Comparison of ENCODE assay signal across 8 cellular contexts in genomic region chr2:208040199-208041171, GRCh38. TPM values are rescaled to one million over a fixed set of nuclear protein-coding genes. Genes with fewer than 3 reads are reported as not detected.
DNase-seq lines count a peak whose midpoint lies in the region; ATAC-seq, FAIRE-seq and TF ChIP-seq lines count a peak whose summit lies in the region.

No MANE protein-coding gene starts in this region.

- FAIRE-seq in endothelial cell of umbilical vein (lab: Jason Lieb, UNC) = peak; percentile 64

- BruUV-seq in endothelial cell of umbilical vein (replicated peaks; lab: Mats Ljungman, UMichigan) = no TSS peak

- intact Hi-C loops in endothelial cell of umbilical vein (cut with micrococcal nuclease) (loop anchor here (1.0 to 2.0 kb wide), 4 partner anchors 272 to 414 kb away; no protein-coding TSS in a partner anchor), mucosa of descending colon (cut with DNase I, micrococcal nuclease) (loop anchor here (10.0 kb wide), 1 partner anchor 296 kb away; no protein-coding TSS in a partner anchor)

- TF ChIP-seq CTCF in endothelial cell of umbilical vein (IDR thresholded peaks at IDR 0.05; ENCODE audit: extremely low read depth in 1 of 2, insufficient read depth in 1 of 2, low read depth in 1 of 2, low read length in 2 of 2) (peak; percentile 74 to 84), mucosa of descending colon (IDR thresholded peaks at IDR 0.05) (peak; percentile 55)

- CTCF ChIA-PET in endothelial cell of umbilical vein (lab: Charles Lee) = interaction anchor here (0.6 to 6.3 kb wide), 74 partner anchors 10 to 1240 kb away, joined by 3 to 217 read pairs (median 4); partner anchors contain the start of genes CCNYL1, FZD5, METTL21A and PLEKHM3

- H3K79me2 ChIP-seq in endothelial cell of umbilical vein (ENCODE audit: control insufficient read depth, insufficient read depth, low read length) = no peaks in the 10 kb centered on the region

- H3K4me3 ChIP-seq in endothelial cell of umbilical vein (replicated peaks in 1 of 3; ENCODE audit: insufficient read depth in 1 of 3, low read depth in 1 of 3, low read length in 3 of 3) = no peak overlapping the region
- no peak overlapping the region for H3K4me3 ChIP-seq in mucosa of descending colon

- no peak overlapping the region for H2AFZ ChIP-seq in endothelial cell of umbilical vein (ENCODE audit: low read depth, low read length)

- no peak overlapping the region for H3K9ac ChIP-seq in endothelial cell of umbilical vein (replicated peaks; ENCODE audit: extremely low read depth, insufficient read depth, low read length)

- no peak overlapping the region for H3K4me2 ChIP-seq in endothelial cell of umbilical vein (ENCODE audit: insufficient read depth, low read length)

- POLR2A ChIA-PET in endothelial cell of umbilical vein (lab: Charles Lee) = interaction anchor here (1.1 kb wide), 2 partner anchors 15 to 329 kb away, joined by 3 to 4 read pairs; partner anchors contain the start of genes CCNYL1 and PLEKHM3

- no peak overlapping the region for H3K27ac ChIP-seq in endothelial cell of umbilical vein (ENCODE audit: insufficient read depth, low read depth, low read length)

- no peaks in the 10 kb centered on the region for H3K9me3 ChIP-seq in endothelial cell of umbilical vein (replicated peaks; ENCODE audit: control insufficient read depth, insufficient read depth, low read length)
- no peaks in the 10 kb centered on the region for H3K9me3 ChIP-seq in mucosa of descending colon

- H4K20me1 ChIP-seq in endothelial cell of umbilical vein (replicated peaks; ENCODE audit: control insufficient read depth, extremely low read depth, insufficient read depth, low read length) = no peaks in the 10 kb centered on the region

- H3K27me3 ChIP-seq in endothelial cell of umbilical vein (ENCODE audit: control insufficient read depth in 2 of 2, insufficient read depth in 2 of 2, low read length in 2 of 2) = peaks cover 0 to 3% of the 10 kb centered on the region in 2 experiments

- H3K4me1 ChIP-seq in endothelial cell of umbilical vein (ENCODE audit: control insufficient read depth, extremely low read depth, insufficient read depth, low read length) (no peaks in the 10 kb centered on the region), mucosa of descending colon (ENCODE audit: low read depth) (no peaks in the 10 kb centered on the region)

- H3K36me3 ChIP-seq in endothelial cell of umbilical vein (ENCODE audit: control insufficient read depth in 2 of 2, extremely low read depth in 1 of 2, insufficient read depth in 2 of 2, low read length in 2 of 2) (no peaks in the 10 kb centered on the region), mucosa of descending colon (ENCODE audit: low read depth) (no peaks in the 10 kb centered on the region)

- DNase-seq in AML-193 (lab: John Stamatoyannopoulos, UW) (peak; percentile 59 to 62), NCI-H82 treated with DMSO at 0.1 percent for 48 hours (lab: John Stamatoyannopoulos, UW; ENCODE audit: unreplicated experiment) (peak; percentile 69), endothelial cell of umbilical vein (ENCODE audit: low read depth, low spot score) (peak; percentile 63), mucosa of descending colon (peak; percentile 60 to 83 (median 75))
- DNase-seq in activated CD8-positive, alpha-beta memory T cell treated with anti-CD3 and anti-CD28 coated beads for 4 hours (ENCODE audit: low read depth in 2 of 2) = peak; percentile 24 to 25
- peak; percentile 53 for DNase-seq in stimulated activated CD8-positive, alpha-beta memory T cell treated with anti-CD3 and anti-CD28 coated beads, Interleukin-7, amount 100 ng/mL, for 24 hours (ENCODE audit: low read depth)

- dilution Hi-C loops in endothelial cell of umbilical vein (cut with MboI; ENCODE audit: extremely low pct_ligation_motif_present, low sequenced_read_pairs) = no loop called here

- H3K9me1 ChIP-seq in endothelial cell of umbilical vein (replicated peaks; ENCODE audit: control insufficient read depth, extremely low read depth, insufficient read depth, low read length) = no peaks in the 10 kb centered on the region

- ATAC-seq in GM18870 (IDR thresholded peaks at IDR 0.05; ENCODE audit: unreplicated experiment) = peak; percentile 87
- ATAC-seq in HG03097 (IDR thresholded peaks at IDR 0.05; ENCODE audit: low FRiP score, unreplicated experiment) = peak; percentile 83
- peak; percentile 89 for ATAC-seq in mucosa of descending colon

- TF ChIP-seq POLR2A in endothelial cell of umbilical vein (IDR thresholded peaks at IDR 0.05; ENCODE audit: low read depth, low read length) = no peak

TF ChIP-seq in endothelial cell of umbilical vein, 7 proteins besides CTCF, POLR2A, EP300 and RAD21:
- TF ChIP-seq, protein P1, sequence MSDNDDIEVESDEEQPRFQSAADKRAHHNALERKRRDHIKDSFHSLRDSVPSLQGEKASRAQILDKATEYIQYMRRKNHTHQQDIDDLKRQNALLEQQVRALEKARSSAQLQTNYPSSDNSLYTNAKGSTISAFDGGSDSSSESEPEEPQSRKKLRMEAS (IDR thresholded peaks at IDR 0.05; ENCODE audit: insufficient read depth, insufficient read length) = no peak
- TF ChIP-seq POLR2AphosphoS5 (IDR thresholded peaks at IDR 0.05; ENCODE audit: insufficient read depth, low read depth, low read length) (no peak), MYC (IDR thresholded peaks at IDR 0.05; ENCODE audit: low read depth, low read length) (no peak), FOS (IDR thresholded peaks at IDR 0.05; ENCODE audit: borderline replicate concordance, insufficient read depth, low read length) (no peak), EZH2 (IDR thresholded peaks at IDR 0.05; ENCODE audit: borderline replicate concordance, low read depth, low read length, severe bottlenecking) (no peak)
TF ChIP-seq in endothelial cell of umbilical vein: peak in this region for 0.

RNA-seq across cellular contexts. Expression of gene PLEKHM3, which starts 15.2 kb away (rescaled TPM):
- total RNA-seq in endothelial cell of umbilical vein (8.5 and 9.1 TPM in 2 replicates), mucosa of descending colon (10 to 100 TPM in 2 of 3 donors, 1 to 10 TPM in 1; 9.7 to 21.1 (median 12.9) TPM)
- 2.8 and 3.1 TPM in 2 replicates for polyA plus RNA-seq in endothelial cell of umbilical vein
- 3.7 and 4.0 TPM in 2 replicates for polyA plus RNA-seq in endothelial cell of umbilical vein (2011; cell fraction: cytosol; rRNA removed)
- 6.1 and 6.9 TPM in 2 replicates for polyA plus RNA-seq in endothelial cell of umbilical vein (2011; cell fraction: nucleus; rRNA removed)
- 4.0 and 4.6 TPM in 2 replicates for polyA plus RNA-seq in endothelial cell of umbilical vein (2012)
- polyA minus RNA-seq in endothelial cell of umbilical vein = 16.7 and 20.0 TPM in 2 replicates
- polyA minus RNA-seq in endothelial cell of umbilical vein (2011; cell fraction: cytosol; rRNA and poly(A)+ RNA removed) = 4.6 TPM
- 23.8 and 28.0 TPM in 2 replicates for polyA minus RNA-seq in endothelial cell of umbilical vein (2011; cell fraction: nucleus; rRNA and poly(A)+ RNA removed)

Comparison
In these comparisons a context has a peak if more than half of its experiments do, and no peak if none do; other contexts are left out.
1. DNase-seq: peak in every context shown above with its lines; median percentile 75 in mucosa of descending colon; 69 in NCI-H82 treated with DMSO at 0.1 percent for 48 hours; 63 in endothelial cell of umbilical vein; 60 in AML-193; 53 in stimulated activated CD8-positive, alpha-beta memory T cell treated with anti-CD3 and anti-CD28 coated beads, Interleukin-7, amount 100 ng/mL, for 24 hours; 24 in activated CD8-positive, alpha-beta memory T cell treated with anti-CD3 and anti-CD28 coated beads for 4 hours.